10 cellular contexts compared by ENCODE assay signal in the genomic region with DNA sequence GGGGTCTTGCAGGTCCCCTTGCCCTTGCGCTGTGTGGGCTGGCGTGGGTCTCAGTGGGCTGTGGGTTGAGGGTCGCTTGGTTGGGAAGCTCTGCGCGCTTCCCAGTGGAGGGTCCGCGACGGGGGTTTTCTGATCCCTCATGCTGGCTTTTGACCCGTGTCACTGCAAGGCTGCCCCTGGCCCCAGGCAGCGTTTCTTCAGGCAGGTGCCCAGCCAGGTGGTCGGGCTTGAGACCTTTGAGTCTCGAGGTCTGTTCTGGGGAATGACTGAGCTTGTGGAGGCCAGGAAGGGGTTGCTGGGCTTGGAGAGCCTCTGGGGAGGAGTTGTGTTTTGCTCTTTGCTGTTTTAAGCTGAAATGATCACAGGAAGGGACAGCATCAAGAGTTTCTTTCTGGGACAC. TPM values are rescaled to one million over a fixed set of nuclear protein-coding genes. Genes with fewer than 3 reads are reported as not detected.
A peak's percentile ranks its signal among the peaks of the same experiment; 100 is the strongest.
DNase-seq lines count a peak whose midpoint lies in the region; ATAC-seq and TF ChIP-seq lines count a peak whose summit lies in the region.
"Had no signal": no experiment of that assay in that cellular context is flagged by ENCODE, and none has a peak within 500 bp of the region (broad histone marks: within the 10 kb centered on the region; RNA-seq: fewer than 3 reads in every experiment).

No MANE protein-coding gene starts in this region.

- no peaks in the 10 kb centered on the region for H3K36me3 ChIP-seq in thoracic aorta

- peaks cover 59% of the 10 kb centered on the region for H3K4me1 Mint-ChIP-seq in activated CD4-positive, alpha-beta T cell treated with anti-CD3 and anti-CD28 coated beads, Interleukin-2, amount 10 ng/mL, durations not matched to agents 24 days and 14 days

- H3K4me3 Mint-ChIP-seq in activated CD4-positive, alpha-beta T cell treated with anti-CD3 and anti-CD28 coated beads, Interleukin-2, amount 10 ng/mL, durations not matched to agents 24 days and 14 days = peak overlapping the region; percentile 93

- H3K9me3 Mint-ChIP-seq in activated CD4-positive, alpha-beta T cell treated with anti-CD3 and anti-CD28 coated beads, Interleukin-2, amount 10 ng/mL, durations not matched to agents 24 days and 14 days = no peaks in the 10 kb centered on the region

- intact Hi-C loops in activated CD4-positive, alpha-beta T cell treated with anti-CD3 and anti-CD28 coated beads, Interleukin-2, amount 10 ng/mL, durations not matched to agents 24 days and 14 days (cut with micrococcal nuclease) = no loop called here

- no peaks in the 10 kb centered on the region for H3K9me3 ChIP-seq in thoracic aorta

- H3K36me3 Mint-ChIP-seq in activated CD4-positive, alpha-beta T cell treated with anti-CD3 and anti-CD28 coated beads, Interleukin-2, amount 10 ng/mL, durations not matched to agents 24 days and 14 days (ENCODE audit: low read depth) = peaks cover 25% of the 10 kb centered on the region

- peak overlapping the region; percentile 88 to 89 for H3K27ac ChIP-seq in thoracic aorta

- H3K27me3 Mint-ChIP-seq in activated CD4-positive, alpha-beta T cell treated with anti-CD3 and anti-CD28 coated beads, Interleukin-2, amount 10 ng/mL, durations not matched to agents 24 days and 14 days = no peaks in the 10 kb centered on the region

- ATAC-seq in thoracic aorta (ENCODE audit: insufficient number of reproducible peaks, low FRiP score, low read depth) (no peak), GM19452 (IDR thresholded peaks at IDR 0.05; ENCODE audit: unreplicated experiment) (no peak)

- no peak for TF ChIP-seq CTCF in cardiac fibroblast (IDR thresholded peaks at IDR 0.05; ENCODE audit: low read depth, low read length)
- no peak for TF ChIP-seq CTCF in thoracic aorta (IDR thresholded peaks at IDR 0.05)

- H3K4me3 ChIP-seq in cardiac fibroblast (replicated peaks in 1 of 2; ENCODE audit: low read depth in 2 of 2, low read length in 2 of 2) = peak overlapping the region; percentile 75 to 89
- peak overlapping the region; percentile 84 for H3K4me3 ChIP-seq in thoracic aorta

- no peaks in the 10 kb centered on the region for H3K27me3 ChIP-seq in thoracic aorta (replicated peaks; ENCODE audit: insufficient read depth)

- peak; percentile 58 for DNase-seq in activated CD4-positive, alpha-beta T cell treated with anti-CD3 and anti-CD28 coated beads, Interleukin-2, amount 10 ng/mL, durations not matched to agents 24 days and 14 days
- DNase-seq in activated CD4-positive, alpha-beta T cell treated with anti-CD3 and anti-CD28 coated beads, Interleukin-2, amount 50 U/mL, for 4 hours = no peak
- DNase-seq in cardiac fibroblast (ENCODE audit: low read depth in 2 of 2) (peak in 1 of 2 donors; percentile 35), medulla oblongata (ENCODE audit: extremely low spot score) (peak; percentile 2), thoracic aorta (ENCODE audit: low spot score) (no peak), mesenteric fat pad (ENCODE audit: low spot score) (no peak), Kasumi-1 (lab: John Stamatoyannopoulos, UW) (no peak)
- DNase-seq: activated effector memory CD4-positive, alpha-beta T cell treated with anti-CD3 and anti-CD28 coated beads, Interleukin-2, amount 50 U/mL, for 16 hours; NK-92 treated with Interleukin-12 subunit alpha and Interleukin-12 subunit beta, amount 100 ng/mL, for 24 hours had no signal

- peak overlapping the region; percentile 51 for H3K27ac Mint-ChIP-seq in activated CD4-positive, alpha-beta T cell treated with anti-CD3 and anti-CD28 coated beads, Interleukin-2, amount 10 ng/mL, durations not matched to agents 24 days and 14 days

- H3K4me1 ChIP-seq in thoracic aorta (ENCODE audit: control insufficient read depth in 1 of 2, low read depth in 2 of 2) = peaks cover 59 to 62% of the 10 kb centered on the region in 2 donors

RNA-seq across cellular contexts. Expression of gene SKI, which starts 5.3 kb away (rescaled TPM):
- 40.7 and 41.1 TPM in 2 replicates for total RNA-seq in activated CD4-positive, alpha-beta T cell treated with anti-CD3 and anti-CD28 coated beads, Interleukin-2, amount 10 ng/mL, durations not matched to agents 24 days and 14 days
- total RNA-seq in thoracic aorta (100 to 1,000 TPM; 135 to 138 TPM), mesenteric fat pad (101 TPM)

RNA-seq across cellular contexts. Expression of gene FAAP20, which starts 38.9 kb away (rescaled TPM):
- 55.8 and 60.3 TPM in 2 replicates for total RNA-seq in activated CD4-positive, alpha-beta T cell treated with anti-CD3 and anti-CD28 coated beads, Interleukin-2, amount 10 ng/mL, durations not matched to agents 24 days and 14 days
- total RNA-seq in thoracic aorta (10 to 100 TPM; 29.1 to 52.6 TPM), mesenteric fat pad (42.6 TPM)

Comparison
In these comparisons a context has a peak if more than half of its experiments do, and no peak if none do; other contexts are left out.
1. DNase-seq: peak in activated CD4-positive, alpha-beta T cell treated with anti-CD3 and anti-CD28 coated beads, Interleukin-2, amount 10 ng/mL, durations not matched to agents 24 days and 14 days (single experiment) and medulla oblongata (single experiment); none in activated CD4-positive, alpha-beta T cell treated with anti-CD3 and anti-CD28 coated beads, Interleukin-2, amount 50 U/mL, for 4 hours (0 of 2), thoracic aorta (single experiment), mesenteric fat pad (single experiment) and Kasumi-1 (0 of 2).